Comparison of ENCODE assay signal across 2 cellular contexts in the genomic region with DNA sequence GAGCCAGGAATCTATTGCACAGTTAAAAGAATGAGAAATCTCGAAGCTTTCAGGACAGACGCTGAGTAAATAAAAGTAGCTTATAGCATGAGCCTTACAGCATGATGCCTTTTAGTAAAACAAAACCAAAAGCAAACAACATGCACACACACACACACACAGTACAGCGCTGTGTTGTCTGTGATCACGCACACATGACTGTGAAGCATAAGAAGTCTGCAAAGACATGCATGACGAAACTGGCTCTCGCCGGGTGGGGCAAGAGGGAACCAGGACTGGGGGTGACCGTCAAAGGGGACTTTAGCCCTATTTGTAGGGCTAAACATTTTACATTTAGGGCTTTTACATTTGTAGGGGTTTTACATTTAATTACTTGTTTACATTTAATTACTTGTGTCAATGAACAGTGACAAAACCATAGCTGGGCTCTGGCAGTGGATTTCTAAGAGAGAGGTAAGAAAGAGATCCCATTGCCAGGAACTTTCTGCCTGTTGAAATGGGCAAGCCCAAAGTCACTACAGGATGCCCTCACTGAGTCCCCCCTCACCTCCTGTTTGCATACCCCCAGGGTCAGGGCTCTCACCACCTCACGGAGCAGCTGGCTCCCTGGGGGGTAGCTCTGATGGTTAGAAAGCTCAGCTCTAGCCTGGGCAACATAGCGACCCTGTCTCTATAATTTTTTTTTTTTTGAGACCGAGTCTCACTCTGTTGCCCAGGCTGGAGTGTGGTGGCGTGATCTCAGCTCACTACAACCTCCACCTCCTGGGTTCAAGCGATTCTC.
A peak's percentile ranks its signal among the peaks of the same experiment; 100 is the strongest.
TF ChIP-seq lines count a peak whose summit lies in the region.

No MANE protein-coding gene starts in this region.

TF ChIP-seq in GM12878, 131 proteins besides CTCF, POLR2A, EP300 and RAD21 (continues in another document):
- TF ChIP-seq IKZF1 (conservative IDR thresholded peaks at IDR 0.05) (peak; percentile 36; the same call in 1 of the 2 replicates), ZSCAN29 (IDR thresholded peaks at IDR 0.05) (no peak), RUNX3 (IDR thresholded peaks at IDR 0.05; ENCODE audit: low read length) (peak; percentile 70), ATF7 (IDR thresholded peaks at IDR 0.05; ENCODE audit: low read depth) (peak; percentile 94), NFIC (IDR thresholded peaks at IDR 0.05; ENCODE audit: low read depth, low read length) (peak; percentile 58), POLR2AphosphoS5 (IDR thresholded peaks at IDR 0.05; ENCODE audit: low read length) (peak; percentile 44; the same call in 1 of the 2 replicates), JUNB (IDR thresholded peaks at IDR 0.05) (peak; percentile 41; the same call in 1 of the 2 replicates), IRF4 (IDR thresholded peaks at IDR 0.05; ENCODE audit: low read depth, low read length) (peak; percentile 59; the same call in 1 of the 2 replicates), EED (IDR thresholded peaks at IDR 0.05; ENCODE audit: low read depth) (no peak), MTA2 (IDR thresholded peaks at IDR 0.05; ENCODE audit: low read depth) (peak; percentile 48; the same call in 1 of the 2 replicates), ZNF207 (IDR thresholded peaks at IDR 0.05; ENCODE audit: borderline replicate concordance) (no peak), MEF2B (IDR thresholded peaks at IDR 0.05; ENCODE audit: partially characterized antibody, poor library complexity, severe bottlenecking) (peak; percentile 56), CBX5 (IDR thresholded peaks at IDR 0.05; ENCODE audit: low read depth) (0 out of 2 replicates have a peak, but pooled peaks have one; percentile 14), HDGF (IDR thresholded peaks at IDR 0.05) (peak; percentile 26; the same call in 1 of the 2 replicates), POU2F2 (IDR thresholded peaks at IDR 0.05; ENCODE audit: borderline replicate concordance, low read depth, low read length) (peak; percentile 88; the same call in 2 of the 3 replicates), BACH1 (IDR thresholded peaks at IDR 0.05; ENCODE audit: borderline replicate concordance) (no peak; the same call in 1 of the 2 replicates), STAT3 (IDR thresholded peaks at IDR 0.05; ENCODE audit: low read depth, low read length) (peak; percentile 72; the same call in 1 of the 2 replicates), CBFB (IDR thresholded peaks at IDR 0.05; ENCODE audit: low read depth) (0 out of 2 replicates have a peak, but pooled peaks have one; percentile 66), CREB1 (IDR thresholded peaks at IDR 0.05; ENCODE audit: low read depth) (peak; percentile 88), SMARCA5 (IDR thresholded peaks at IDR 0.05) (peak; percentile 33; the same call in 1 of the 2 replicates), RAD51 (IDR thresholded peaks at IDR 0.05) (peak; percentile 66; the same call in 1 of the 2 replicates), EGR1 (IDR thresholded peaks at IDR 0.05; ENCODE audit: borderline replicate concordance in 1 of 2, low read depth in 2 of 2, low read length in 2 of 2) (no peak), IKZF2 (IDR thresholded peaks at IDR 0.05) (peak; percentile 31 to 79; a peak in 3 of 4 replicates), SMC3 (IDR thresholded peaks at IDR 0.05; ENCODE audit: borderline replicate concordance, low read length) (no peak), BMI1 (IDR thresholded peaks at IDR 0.05; ENCODE audit: borderline replicate concordance) (no peak), HCFC1 (IDR thresholded peaks at IDR 0.05; ENCODE audit: low read length) (no peak), PAX5 (IDR thresholded peaks at IDR 0.05; ENCODE audit: borderline replicate concordance, low read depth, low read length) (peak; percentile 89; the same call in 1 of the 2 replicates), ETV6 (conservative IDR thresholded peaks at IDR 0.05 in 1 of 2, IDR thresholded peaks at IDR 0.05 in 1 of 2; ENCODE audit: borderline replicate concordance in 1 of 2, low read depth in 1 of 2) (peak in 1 of 2 experiments; percentile 71; a peak in 1 of 4 replicates), SREBF1 (IDR thresholded peaks at IDR 0.05; ENCODE audit: low read length) (no peak)
- TF ChIP-seq, protein P1, sequence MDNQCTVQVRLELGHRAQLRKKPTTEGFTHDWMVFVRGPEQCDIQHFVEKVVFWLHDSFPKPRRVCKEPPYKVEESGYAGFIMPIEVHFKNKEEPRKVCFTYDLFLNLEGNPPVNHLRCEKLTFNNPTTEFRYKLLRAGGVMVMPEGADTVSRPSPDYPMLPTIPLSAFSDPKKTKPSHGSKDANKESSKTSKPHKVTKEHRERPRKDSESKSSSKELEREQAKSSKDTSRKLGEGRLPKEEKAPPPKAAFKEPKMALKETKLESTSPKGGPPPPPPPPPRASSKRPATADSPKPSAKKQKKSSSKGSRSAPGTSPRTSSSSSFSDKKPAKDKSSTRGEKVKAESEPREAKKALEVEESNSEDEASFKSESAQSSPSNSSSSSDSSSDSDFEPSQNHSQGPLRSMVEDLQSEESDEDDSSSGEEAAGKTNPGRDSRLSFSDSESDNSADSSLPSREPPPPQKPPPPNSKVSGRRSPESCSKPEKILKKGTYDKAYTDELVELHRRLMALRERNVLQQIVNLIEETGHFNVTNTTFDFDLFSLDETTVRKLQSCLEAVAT (IDR thresholded peaks at IDR 0.05), result peak; percentile 61
- TF ChIP-seq, protein P2, sequence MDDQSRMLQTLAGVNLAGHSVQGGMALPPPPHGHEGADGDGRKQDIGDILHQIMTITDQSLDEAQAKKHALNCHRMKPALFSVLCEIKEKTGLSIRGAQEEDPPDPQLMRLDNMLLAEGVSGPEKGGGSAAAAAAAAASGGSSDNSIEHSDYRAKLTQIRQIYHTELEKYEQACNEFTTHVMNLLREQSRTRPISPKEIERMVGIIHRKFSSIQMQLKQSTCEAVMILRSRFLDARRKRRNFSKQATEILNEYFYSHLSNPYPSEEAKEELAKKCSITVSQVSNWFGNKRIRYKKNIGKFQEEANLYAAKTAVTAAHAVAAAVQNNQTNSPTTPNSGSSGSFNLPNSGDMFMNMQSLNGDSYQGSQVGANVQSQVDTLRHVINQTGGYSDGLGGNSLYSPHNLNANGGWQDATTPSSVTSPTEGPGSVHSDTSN (IDR thresholded peaks at IDR 0.05; ENCODE audit: insufficient replicate concordance, low read depth, low read length), result peak; percentile 38
- TF ChIP-seq, protein P3, sequence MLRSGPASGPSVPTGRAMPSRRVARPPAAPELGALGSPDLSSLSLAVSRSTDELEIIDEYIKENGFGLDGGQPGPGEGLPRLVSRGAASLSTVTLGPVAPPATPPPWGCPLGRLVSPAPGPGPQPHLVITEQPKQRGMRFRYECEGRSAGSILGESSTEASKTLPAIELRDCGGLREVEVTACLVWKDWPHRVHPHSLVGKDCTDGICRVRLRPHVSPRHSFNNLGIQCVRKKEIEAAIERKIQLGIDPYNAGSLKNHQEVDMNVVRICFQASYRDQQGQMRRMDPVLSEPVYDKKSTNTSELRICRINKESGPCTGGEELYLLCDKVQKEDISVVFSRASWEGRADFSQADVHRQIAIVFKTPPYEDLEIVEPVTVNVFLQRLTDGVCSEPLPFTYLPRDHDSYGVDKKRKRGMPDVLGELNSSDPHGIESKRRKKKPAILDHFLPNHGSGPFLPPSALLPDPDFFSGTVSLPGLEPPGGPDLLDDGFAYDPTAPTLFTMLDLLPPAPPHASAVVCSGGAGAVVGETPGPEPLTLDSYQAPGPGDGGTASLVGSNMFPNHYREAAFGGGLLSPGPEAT (IDR thresholded peaks at IDR 0.05; ENCODE audit: low read depth), result peak; percentile 73; the same call in 1 of the 2 replicates

TF ChIP-seq in GM23338, 12 proteins besides CTCF, POLR2A, EP300 and RAD21:
- TF ChIP-seq, protein P4, sequence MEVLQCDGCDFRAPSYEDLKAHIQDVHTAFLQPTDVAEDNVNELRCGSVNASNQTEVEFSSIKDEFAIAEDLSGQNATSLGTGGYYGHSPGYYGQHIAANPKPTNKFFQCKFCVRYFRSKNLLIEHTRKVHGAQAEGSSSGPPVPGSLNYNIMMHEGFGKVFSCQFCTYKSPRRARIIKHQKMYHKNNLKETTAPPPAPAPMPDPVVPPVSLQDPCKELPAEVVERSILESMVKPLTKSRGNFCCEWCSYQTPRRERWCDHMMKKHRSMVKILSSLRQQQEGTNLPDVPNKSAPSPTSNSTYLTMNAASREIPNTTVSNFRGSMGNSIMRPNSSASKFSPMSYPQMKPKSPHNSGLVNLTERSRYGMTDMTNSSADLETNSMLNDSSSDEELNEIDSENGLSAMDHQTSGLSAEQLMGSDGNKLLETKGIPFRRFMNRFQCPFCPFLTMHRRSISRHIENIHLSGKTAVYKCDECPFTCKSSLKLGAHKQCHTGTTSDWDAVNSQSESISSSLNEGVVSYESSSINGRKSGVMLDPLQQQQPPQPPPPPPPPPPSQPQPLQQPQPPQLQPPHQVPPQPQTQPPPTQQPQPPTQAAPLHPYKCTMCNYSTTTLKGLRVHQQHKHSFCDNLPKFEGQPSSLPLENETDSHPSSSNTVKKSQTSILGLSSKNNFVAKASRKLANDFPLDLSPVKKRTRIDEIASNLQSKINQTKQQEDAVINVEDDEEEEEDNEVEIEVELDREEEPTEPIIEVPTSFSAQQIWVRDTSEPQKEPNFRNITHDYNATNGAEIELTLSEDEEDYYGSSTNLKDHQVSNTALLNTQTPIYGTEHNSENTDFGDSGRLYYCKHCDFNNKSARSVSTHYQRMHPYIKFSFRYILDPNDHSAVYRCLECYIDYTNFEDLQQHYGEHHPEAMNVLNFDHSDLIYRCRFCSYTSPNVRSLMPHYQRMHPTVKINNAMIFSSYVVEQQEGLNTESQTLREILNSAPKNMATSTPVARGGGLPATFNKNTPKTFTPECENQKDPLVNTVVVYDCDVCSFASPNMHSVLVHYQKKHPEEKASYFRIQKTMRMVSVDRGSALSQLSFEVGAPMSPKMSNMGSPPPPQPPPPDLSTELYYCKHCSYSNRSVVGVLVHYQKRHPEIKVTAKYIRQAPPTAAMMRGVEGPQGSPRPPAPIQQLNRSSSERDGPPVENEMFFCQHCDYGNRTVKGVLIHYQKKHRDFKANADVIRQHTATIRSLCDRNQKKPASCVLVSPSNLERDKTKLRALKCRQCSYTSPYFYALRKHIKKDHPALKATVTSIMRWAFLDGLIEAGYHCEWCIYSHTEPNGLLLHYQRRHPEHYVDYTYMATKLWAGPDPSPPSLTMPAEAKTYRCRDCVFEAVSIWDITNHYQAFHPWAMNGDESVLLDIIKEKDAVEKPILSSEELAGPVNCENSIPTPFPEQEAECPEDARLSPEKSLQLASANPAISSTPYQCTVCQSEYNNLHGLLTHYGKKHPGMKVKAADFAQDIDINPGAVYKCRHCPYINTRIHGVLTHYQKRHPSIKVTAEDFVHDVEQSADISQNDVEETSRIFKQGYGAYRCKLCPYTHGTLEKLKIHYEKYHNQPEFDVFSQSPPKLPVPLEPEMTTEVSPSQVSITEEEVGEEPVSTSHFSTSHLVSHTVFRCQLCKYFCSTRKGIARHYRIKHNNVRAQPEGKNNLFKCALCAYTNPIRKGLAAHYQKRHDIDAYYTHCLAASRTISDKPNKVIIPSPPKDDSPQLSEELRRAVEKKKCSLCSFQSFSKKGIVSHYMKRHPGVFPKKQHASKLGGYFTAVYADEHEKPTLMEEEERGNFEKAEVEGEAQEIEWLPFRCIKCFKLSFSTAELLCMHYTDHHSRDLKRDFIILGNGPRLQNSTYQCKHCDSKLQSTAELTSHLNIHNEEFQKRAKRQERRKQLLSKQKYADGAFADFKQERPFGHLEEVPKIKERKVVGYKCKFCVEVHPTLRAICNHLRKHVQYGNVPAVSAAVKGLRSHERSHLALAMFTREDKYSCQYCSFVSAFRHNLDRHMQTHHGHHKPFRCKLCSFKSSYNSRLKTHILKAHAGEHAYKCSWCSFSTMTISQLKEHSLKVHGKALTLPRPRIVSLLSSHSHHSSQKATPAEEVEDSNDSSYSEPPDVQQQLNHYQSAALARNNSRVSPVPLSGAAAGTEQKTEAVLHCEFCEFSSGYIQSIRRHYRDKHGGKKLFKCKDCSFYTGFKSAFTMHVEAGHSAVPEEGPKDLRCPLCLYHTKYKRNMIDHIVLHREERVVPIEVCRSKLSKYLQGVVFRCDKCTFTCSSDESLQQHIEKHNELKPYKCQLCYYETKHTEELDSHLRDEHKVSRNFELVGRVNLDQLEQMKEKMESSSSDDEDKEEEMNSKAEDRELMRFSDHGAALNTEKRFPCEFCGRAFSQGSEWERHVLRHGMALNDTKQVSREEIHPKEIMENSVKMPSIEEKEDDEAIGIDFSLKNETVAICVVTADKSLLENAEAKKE (CRISPR knock-in tag; IDR thresholded peaks at IDR 0.05), result no peak
- no peak for TF ChIP-seq EZH2 (IDR thresholded peaks at IDR 0.05; ENCODE audit: low read depth, unreplicated experiment)
- no peak for TF ChIP-seq JUNB (IDR thresholded peaks at IDR 0.05; ENCODE audit: unreplicated experiment)
- TF ChIP-seq ZNF331 (CRISPR knock-in tag; IDR thresholded peaks at IDR 0.05; ENCODE audit: low read depth), result no peak
- TF ChIP-seq, protein P5, sequence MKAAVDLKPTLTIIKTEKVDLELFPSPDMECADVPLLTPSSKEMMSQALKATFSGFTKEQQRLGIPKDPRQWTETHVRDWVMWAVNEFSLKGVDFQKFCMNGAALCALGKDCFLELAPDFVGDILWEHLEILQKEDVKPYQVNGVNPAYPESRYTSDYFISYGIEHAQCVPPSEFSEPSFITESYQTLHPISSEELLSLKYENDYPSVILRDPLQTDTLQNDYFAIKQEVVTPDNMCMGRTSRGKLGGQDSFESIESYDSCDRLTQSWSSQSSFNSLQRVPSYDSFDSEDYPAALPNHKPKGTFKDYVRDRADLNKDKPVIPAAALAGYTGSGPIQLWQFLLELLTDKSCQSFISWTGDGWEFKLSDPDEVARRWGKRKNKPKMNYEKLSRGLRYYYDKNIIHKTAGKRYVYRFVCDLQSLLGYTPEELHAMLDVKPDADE (IDR thresholded peaks at IDR 0.05), result no peak
- TF ChIP-seq POLR2AphosphoS5 (IDR thresholded peaks at IDR 0.05; ENCODE audit: low read depth), result no peak
- no peak for TF ChIP-seq CREB1 (CRISPR knock-in tag; IDR thresholded peaks at IDR 0.05; ENCODE audit: low read depth)
- TF ChIP-seq, protein P6, sequence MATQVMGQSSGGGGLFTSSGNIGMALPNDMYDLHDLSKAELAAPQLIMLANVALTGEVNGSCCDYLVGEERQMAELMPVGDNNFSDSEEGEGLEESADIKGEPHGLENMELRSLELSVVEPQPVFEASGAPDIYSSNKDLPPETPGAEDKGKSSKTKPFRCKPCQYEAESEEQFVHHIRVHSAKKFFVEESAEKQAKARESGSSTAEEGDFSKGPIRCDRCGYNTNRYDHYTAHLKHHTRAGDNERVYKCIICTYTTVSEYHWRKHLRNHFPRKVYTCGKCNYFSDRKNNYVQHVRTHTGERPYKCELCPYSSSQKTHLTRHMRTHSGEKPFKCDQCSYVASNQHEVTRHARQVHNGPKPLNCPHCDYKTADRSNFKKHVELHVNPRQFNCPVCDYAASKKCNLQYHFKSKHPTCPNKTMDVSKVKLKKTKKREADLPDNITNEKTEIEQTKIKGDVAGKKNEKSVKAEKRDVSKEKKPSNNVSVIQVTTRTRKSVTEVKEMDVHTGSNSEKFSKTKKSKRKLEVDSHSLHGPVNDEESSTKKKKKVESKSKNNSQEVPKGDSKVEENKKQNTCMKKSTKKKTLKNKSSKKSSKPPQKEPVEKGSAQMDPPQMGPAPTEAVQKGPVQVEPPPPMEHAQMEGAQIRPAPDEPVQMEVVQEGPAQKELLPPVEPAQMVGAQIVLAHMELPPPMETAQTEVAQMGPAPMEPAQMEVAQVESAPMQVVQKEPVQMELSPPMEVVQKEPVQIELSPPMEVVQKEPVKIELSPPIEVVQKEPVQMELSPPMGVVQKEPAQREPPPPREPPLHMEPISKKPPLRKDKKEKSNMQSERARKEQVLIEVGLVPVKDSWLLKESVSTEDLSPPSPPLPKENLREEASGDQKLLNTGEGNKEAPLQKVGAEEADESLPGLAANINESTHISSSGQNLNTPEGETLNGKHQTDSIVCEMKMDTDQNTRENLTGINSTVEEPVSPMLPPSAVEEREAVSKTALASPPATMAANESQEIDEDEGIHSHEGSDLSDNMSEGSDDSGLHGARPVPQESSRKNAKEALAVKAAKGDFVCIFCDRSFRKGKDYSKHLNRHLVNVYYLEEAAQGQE (IDR thresholded peaks at IDR 0.05; ENCODE audit: unreplicated experiment), result no peak
- no peak for TF ChIP-seq ZNF114 (CRISPR knock-in tag; IDR thresholded peaks at IDR 0.05)
- TF ChIP-seq EZH2phosphoT487 (IDR thresholded peaks at IDR 0.05; ENCODE audit: unreplicated experiment), result no peak
- no peak for TF ChIP-seq NANOG (IDR thresholded peaks at IDR 0.05; ENCODE audit: borderline replicate concordance)
- no peak for TF ChIP-seq STAT1 (IDR thresholded peaks at IDR 0.05; ENCODE audit: unreplicated experiment)
